Comparison of ENCODE assay signal across 21 cellular contexts in the genomic region with DNA sequence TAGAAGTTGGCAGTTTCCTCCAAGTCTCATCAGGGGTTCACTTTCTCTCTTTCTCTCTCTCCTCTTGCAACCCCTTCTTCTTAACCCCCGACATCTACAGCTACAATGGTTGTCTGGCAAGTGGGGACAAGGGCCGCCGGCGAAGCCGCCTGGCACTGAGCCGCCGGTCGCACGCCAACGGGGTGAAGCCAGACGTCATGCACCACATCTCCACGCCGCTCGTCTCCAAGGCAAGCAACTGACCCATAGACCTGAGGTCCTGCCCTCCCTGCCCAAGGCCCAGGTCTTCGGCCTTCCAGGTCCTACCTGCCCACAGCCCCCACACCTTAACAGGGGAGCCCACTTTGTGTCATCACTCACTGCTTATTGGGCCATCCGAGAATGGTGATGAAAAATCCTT. TPM values are rescaled to one million over a fixed set of nuclear protein-coding genes. Genes with fewer than 3 reads are reported as not detected.
DNase-seq lines count a peak whose midpoint lies in the region; ATAC-seq, FAIRE-seq and TF ChIP-seq lines count a peak whose summit lies in the region.
"Had no signal": no experiment of that assay in that cellular context is flagged by ENCODE, and none has a peak within 500 bp of the region (broad histone marks: within the 10 kb centered on the region; RNA-seq: fewer than 3 reads in every experiment).

No MANE protein-coding gene starts in this region.

- intact Hi-C loops in K562 (cut with micrococcal nuclease), result no loop called here

- H2AFZ ChIP-seq in K562 (ENCODE audit: low read depth, low read length), result no peak overlapping the region
- H2AFZ ChIP-seq: GM23248 had no signal

- H3K9ac ChIP-seq in K562 (ENCODE audit: insufficient read depth in 1 of 2, low read depth in 2 of 2, low read length in 2 of 2), result no peak overlapping the region; a peak in 1 of 4 replicates
- H3K9ac ChIP-seq: GM23248 had no signal

- peaks cover 0 to 28% of the 10 kb centered on the region in 2 experiments; a peak in 3 of 5 replicates for H3K4me1 ChIP-seq in K562 (replicated peaks in 1 of 2; ENCODE audit: control insufficient read depth in 2 of 2, insufficient read depth in 2 of 2, low read length in 2 of 2)
- H3K4me1 ChIP-seq: BE2C had no signal

- FAIRE-seq in HTR-8/SVneo (lab: Jason Lieb, UNC) (peak; percentile 28), K562 (lab: Jason Lieb, UNC) (no peak)
- FAIRE-seq: A204.1, GM19239 had no signal

- CTCF ChIA-PET in K562 (lab: Yijun Ruan, JAX; ENCODE audit: low intra/inter-chr PET ratio), result no interaction called here

- H3K36me3 ChIP-seq in K562 (ENCODE audit: control insufficient read depth, insufficient read depth, low read length), result peaks cover 3% of the 10 kb centered on the region; the same call in 1 of the 3 replicates
- H3K36me3 ChIP-seq: BE2C had no signal

- peaks cover 5% of the 10 kb centered on the region for H3K27me3 Mint-ChIP-seq in nephron progenitor cell (ENCODE audit: low read depth, poor library complexity)
- H3K27me3 Mint-ChIP-seq: CD4-positive, CD25-positive, alpha-beta regulatory T cell had no signal

- no peak overlapping the region for H3K4me3 Mint-ChIP-seq in nephron progenitor cell

- no peak overlapping the region for H3K4me3 ChIP-seq in K562
- H3K4me3 ChIP-seq: GM23248, HAP-1 had no signal

- peaks cover 39% of the 10 kb centered on the region for H3K4me1 Mint-ChIP-seq in nephron progenitor cell

- no peak overlapping the region for H3K27ac ChIP-seq in K562 (ENCODE audit: extremely low read depth, low read depth, low read length)
- H3K27ac ChIP-seq: GM23248 had no signal

- no peak for TF ChIP-seq RAD21 in K562 (CRISPR knock-in tag; conservative IDR thresholded peaks at IDR 0.05 in 1 of 2, IDR thresholded peaks at IDR 0.05 in 1 of 2)

- H4K20me1 ChIP-seq in K562 (replicated peaks; ENCODE audit: control insufficient read depth, insufficient read depth, low read length), result 0 out of 2 replicates have a peak, but pooled peaks cover 6% of the 10 kb centered on the region

- peak; percentile 11 for DNase-seq in 8988T
- DNase-seq in HTR-8/SVneo (ENCODE audit: insufficient read length, low spot score), result no peak
- no peak for DNase-seq in K562 (ENCODE audit: extremely low read depth in 1 of 4, low spot score in 3 of 4)
- DNase-seq in nephron progenitor cell, result no peak
- DNase-seq in ecto neural progenitor cell (ENCODE audit: low spot score), result no peak
- DNase-seq: ACHN; BE2C; C1 segment of cervical spinal cord; Caco-2; CD4-positive, CD25-positive, alpha-beta regulatory T cell; DMS153; DMS79; GF-D8; GM23248 had no signal

- H3K27ac Mint-ChIP-seq in nephron progenitor cell, result peak overlapping the region; percentile 71

- in situ Hi-C loops in K562 (cut with MboI), result no loop called here

- H3K9me3 ChIP-seq in K562 (replicated peaks; ENCODE audit: control insufficient read depth, insufficient read depth, low read depth, low read length), result no peaks in the 10 kb centered on the region
- H3K9me3 ChIP-seq: BE2C, Caco-2, HAP-1 had no signal

- H3K79me2 ChIP-seq in K562 (ENCODE audit: control insufficient read depth, insufficient read depth, low read length), result no peaks in the 10 kb centered on the region

- no peaks in the 10 kb centered on the region for H3K27me3 ChIP-seq in K562 (ENCODE audit: control insufficient read depth in 2 of 2, insufficient read depth in 2 of 2, low read length in 2 of 2)
- H3K27me3 ChIP-seq: BE2C had no signal

- BruUV-seq in K562 (replicated peaks; lab: Mats Ljungman, UMichigan), result no TSS peak

- TF ChIP-seq POLR2A in K562 (conservative IDR thresholded peaks at IDR 0.05), result no peak

- WGBS in K562 (ENCODE audit: insufficient coverage, low coverage, missing lambda C conversion rate), result 84% methylated on average over 3 of the region's 16 CpGs

- no peak overlapping the region for H3K4me2 ChIP-seq in K562 (ENCODE audit: insufficient read depth, low read length)

- no peaks in the 10 kb centered on the region for H3K9me1 ChIP-seq in K562 (ENCODE audit: control insufficient read depth, insufficient read depth, low read length)

- TF ChIP-seq EP300 in K562 (IDR thresholded peaks at IDR 0.05; ENCODE audit: low read length), result no peak

- H3K36me3 Mint-ChIP-seq in nephron progenitor cell (ENCODE audit: low read depth), result peaks cover 10% of the 10 kb centered on the region

- POLR2A ChIA-PET in K562 (lab: Yijun Ruan, JAX), result interaction anchor here (0.6 to 1.6 kb wide), 3 partner anchors 9 to 61 kb away, joined by 3 to 6 read pairs (median 4); partner anchors contain the start of gene DPP3

- TF ChIP-seq CTCF in K562 (IDR thresholded peaks at IDR 0.05 in 2 of 3, conservative IDR thresholded peaks at IDR 0.05 in 1 of 3; ENCODE audit: insufficient read depth in 2 of 3, low read depth in 1 of 3, low read length in 3 of 3) (no peak), nephron progenitor cell (IDR thresholded peaks at IDR 0.05) (no peak)

- H3K9me3 Mint-ChIP-seq in nephron progenitor cell, result no peaks in the 10 kb centered on the region
- H3K9me3 Mint-ChIP-seq: CD4-positive, CD25-positive, alpha-beta regulatory T cell had no signal

- ATAC-seq in K562 (no peak), GM21717 (IDR thresholded peaks at IDR 0.05; ENCODE audit: unreplicated experiment) (no peak), HG02798 (IDR thresholded peaks at IDR 0.05; ENCODE audit: poor library complexity, unreplicated experiment) (no peak)

RNA-seq across cellular contexts. Expression of gene PELI3, which starts 4.4 kb away (rescaled TPM):
- 7.3 and 22.6 TPM in 2 replicates for total RNA-seq in K562 (2011; cell fraction: chromatin; rRNA removed; ENCODE audit: low replicate concordance)
- 11.1 and 15.2 TPM in 2 replicates for total RNA-seq in K562 (2011; cell fraction: nucleolus; rRNA removed)
- 8.5 and 9.1 TPM in 2 replicates for total RNA-seq in K562 (2011; cell fraction: nucleoplasm; rRNA removed)
- total RNA-seq in K562 (2014; rRNA removed), result 3.3 and 5.0 TPM in 2 replicates
- total RNA-seq in K562 (2014; rRNA removed; fragmentation: Illumina TruSeq; extraction: Trizol), result 1.3 and 1.9 TPM in 2 replicates
- total RNA-seq in K562 (2015; rRNA removed; fragmentation: Illumina TruSeq; extraction: Trizol), result 3.2 and 3.4 TPM in 2 replicates
- 4.0 and 4.2 TPM in 2 replicates for total RNA-seq in K562 (2021)
- 1.4 and 1.6 TPM in 2 replicates for polyA plus RNA-seq in K562 (2011; rRNA removed)
- polyA plus RNA-seq in K562 (2011; cell fraction: cytosol; rRNA removed), result 1.6 and 3.4 TPM in 2 replicates
- 2.8 and 5.6 TPM in 2 replicates for polyA plus RNA-seq in K562 (2011; cell fraction: nucleus; rRNA removed)
- 2.7 and 4.4 TPM in 2 replicates for polyA plus RNA-seq in K562 (2012)
- polyA plus RNA-seq in K562 (2014; fragmentation: Illumina TruSeq; extraction: Trizol), result 1.9 and 3.3 TPM in 2 replicates
- polyA plus RNA-seq in K562 (2014; fragmentation: Nextera tagmentation; extraction: Ambion mirVana), result under 1 TPM; 0.17 to 0.46 TPM
- polyA plus RNA-seq in K562 (2014; rRNA removed), result 2.4 and 2.6 TPM in 2 replicates
- 2.6 and 4.2 TPM in 2 replicates for polyA minus RNA-seq in K562 (2011; rRNA and poly(A)+ RNA removed)
- 1.3 and 4.4 TPM in 2 replicates for polyA minus RNA-seq in K562 (2011; cell fraction: cytosol; rRNA and poly(A)+ RNA removed)
- 6.1 and 6.7 TPM in 2 replicates for polyA minus RNA-seq in K562 (2011; cell fraction: nucleus; rRNA and poly(A)+ RNA removed)

RNA-seq across cellular contexts. Expression of gene DPP3, which starts 9.1 kb away (rescaled TPM):
- total RNA-seq in K562 (2011; cell fraction: chromatin; rRNA removed; ENCODE audit: low replicate concordance), result 31.7 and 93.6 TPM in 2 replicates
- total RNA-seq in K562 (2011; cell fraction: nucleolus; rRNA removed), result 79.4 and 87.0 TPM in 2 replicates
- total RNA-seq in K562 (2011; cell fraction: nucleoplasm; rRNA removed), result 33.9 and 47.9 TPM in 2 replicates
- total RNA-seq in K562 (2014; rRNA removed), result 69.2 and 115 TPM in 2 replicates
- 24.2 and 35.1 TPM in 2 replicates for total RNA-seq in K562 (2014; rRNA removed; fragmentation: Illumina TruSeq; extraction: Trizol)
- total RNA-seq in K562 (2015; rRNA removed; fragmentation: Illumina TruSeq; extraction: Trizol), result 45.0 and 50.2 TPM in 2 replicates
- 59.4 and 66.3 TPM in 2 replicates for total RNA-seq in K562 (2021)
- polyA plus RNA-seq in K562 (2011; rRNA removed), result 33.0 and 47.6 TPM in 2 replicates
- polyA plus RNA-seq in K562 (2011; cell fraction: cytosol; rRNA removed), result 35.9 and 62.9 TPM in 2 replicates
- 77.2 and 136 TPM in 2 replicates for polyA plus RNA-seq in K562 (2011; cell fraction: nucleus; rRNA removed)
- 51.4 and 57.3 TPM in 2 replicates for polyA plus RNA-seq in K562 (2012)
- polyA plus RNA-seq in K562 (2014; fragmentation: Illumina TruSeq; extraction: Trizol), result 45.0 and 61.6 TPM in 2 replicates
- polyA plus RNA-seq in K562 (2014; fragmentation: Nextera tagmentation; extraction: Ambion mirVana), result 1 to 10 TPM; 3.7 to 6.2 TPM
- 43.3 and 56.3 TPM in 2 replicates for polyA plus RNA-seq in K562 (2014; rRNA removed)
- 42.3 and 51.5 TPM in 2 replicates for polyA minus RNA-seq in K562 (2011; rRNA and poly(A)+ RNA removed)
- polyA minus RNA-seq in K562 (2011; cell fraction: cytosol; rRNA and poly(A)+ RNA removed), result 58.5 and 65.1 TPM in 2 replicates
- polyA minus RNA-seq in K562 (2011; cell fraction: nucleus; rRNA and poly(A)+ RNA removed), result 42.8 and 46.9 TPM in 2 replicates

RNA-seq across cellular contexts. Expression of gene MRPL11, which starts 32.5 kb away (rescaled TPM):
- total RNA-seq in K562 (2011; cell fraction: chromatin; rRNA removed; ENCODE audit: low replicate concordance), result 9.4 and 12.2 TPM in 2 replicates
- 16.2 and 19.7 TPM in 2 replicates for total RNA-seq in K562 (2011; cell fraction: nucleolus; rRNA removed)
- 14.8 and 21.9 TPM in 2 replicates for total RNA-seq in K562 (2011; cell fraction: nucleoplasm; rRNA removed)
- total RNA-seq in K562 (2014; rRNA removed) (135 and 148 TPM in 2 replicates), K562 (2014; rRNA removed; fragmentation: Illumina TruSeq; extraction: Trizol) (75.0 and 81.4 TPM in 2 replicates), K562 (2015; rRNA removed; fragmentation: Illumina TruSeq; extraction: Trizol) (88.3 and 91.2 TPM in 2 replicates), K562 (2021) (133 and 148 TPM in 2 replicates)
- polyA plus RNA-seq in K562 (2011; rRNA removed) (97.6 and 100 TPM in 2 replicates), K562 (2014; fragmentation: Illumina TruSeq; extraction: Trizol) (91.9 and 103 TPM in 2 replicates), K562 (2014; fragmentation: Nextera tagmentation; extraction: Ambion mirVana) (10 to 100 TPM; 33.0 to 43.5 TPM), K562 (2014; rRNA removed) (173 and 208 TPM in 2 replicates)
- 83.4 and 86.1 TPM in 2 replicates for polyA plus RNA-seq in K562 (2011; cell fraction: cytosol; rRNA removed)
- polyA plus RNA-seq in K562 (2011; cell fraction: nucleus; rRNA removed), result 50.6 and 52.0 TPM in 2 replicates
- polyA plus RNA-seq in K562 (2012), result 95.1 and 124 TPM in 2 replicates
- polyA minus RNA-seq in K562 (2011; rRNA and poly(A)+ RNA removed), result 34.7 and 39.4 TPM in 2 replicates
- 22.9 and 23.3 TPM in 2 replicates for polyA minus RNA-seq in K562 (2011; cell fraction: cytosol; rRNA and poly(A)+ RNA removed)
- 3.2 and 6.6 TPM in 2 replicates for polyA minus RNA-seq in K562 (2011; cell fraction: nucleus; rRNA and poly(A)+ RNA removed)

RNA-seq across cellular contexts. Expression of gene BBS1, which starts 39.3 kb away (rescaled TPM):
- total RNA-seq in K562 (2011; cell fraction: chromatin; rRNA removed; ENCODE audit: low replicate concordance), result 86.7 and 157 TPM in 2 replicates
- 79.0 and 82.0 TPM in 2 replicates for total RNA-seq in K562 (2011; cell fraction: nucleolus; rRNA removed)
- 71.9 and 81.3 TPM in 2 replicates for total RNA-seq in K562 (2011; cell fraction: nucleoplasm; rRNA removed)
- 12.0 and 14.6 TPM in 2 replicates for total RNA-seq in K562 (2014; rRNA removed)
- total RNA-seq in K562 (2014; rRNA removed; fragmentation: Illumina TruSeq; extraction: Trizol), result 8.3 and 9.0 TPM in 2 replicates
- 9.6 and 10.9 TPM in 2 replicates for total RNA-seq in K562 (2015; rRNA removed; fragmentation: Illumina TruSeq; extraction: Trizol)
- 12.5 and 15.2 TPM in 2 replicates for total RNA-seq in K562 (2021)
- 12.1 and 18.8 TPM in 2 replicates for polyA plus RNA-seq in K562 (2011; rRNA removed)
- 12.9 and 13.3 TPM in 2 replicates for polyA plus RNA-seq in K562 (2011; cell fraction: cytosol; rRNA removed)
- polyA plus RNA-seq in K562 (2011; cell fraction: nucleus; rRNA removed), result 49.5 and 74.6 TPM in 2 replicates
- 9.3 and 22.4 TPM in 2 replicates for polyA plus RNA-seq in K562 (2012)
- 12.3 and 12.7 TPM in 2 replicates for polyA plus RNA-seq in K562 (2014; fragmentation: Illumina TruSeq; extraction: Trizol)
- 10 to 100 TPM; 11.1 to 11.3 TPM for polyA plus RNA-seq in K562 (2014; fragmentation: Nextera tagmentation; extraction: Ambion mirVana)
- 11.4 and 19.8 TPM in 2 replicates for polyA plus RNA-seq in K562 (2014; rRNA removed)
- polyA minus RNA-seq in K562 (2011; rRNA and poly(A)+ RNA removed), result 15.0 and 17.2 TPM in 2 replicates
- 8.0 and 16.0 TPM in 2 replicates for polyA minus RNA-seq in K562 (2011; cell fraction: cytosol; rRNA and poly(A)+ RNA removed)
- polyA minus RNA-seq in K562 (2011; cell fraction: nucleus; rRNA and poly(A)+ RNA removed), result 32.0 and 34.5 TPM in 2 replicates

RNA-seq across cellular contexts. Expression of gene NPAS4, which starts 50.3 kb away (rescaled TPM):
- not detected in 2 replicates for total RNA-seq in K562 (2011; cell fraction: chromatin; rRNA removed; ENCODE audit: low replicate concordance)
- not detected in 2 replicates for total RNA-seq in K562 (2011; cell fraction: nucleolus; rRNA removed)
- not detected in 2 replicates for total RNA-seq in K562 (2011; cell fraction: nucleoplasm; rRNA removed)
- total RNA-seq in K562 (2014; rRNA removed) (not detected in 2 replicates), K562 (2014; rRNA removed; fragmentation: Illumina TruSeq; extraction: Trizol) (not detected in 2 replicates), K562 (2015; rRNA removed; fragmentation: Illumina TruSeq; extraction: Trizol) (not detected in 2 replicates), K562 (2021) (not detected in 2 replicates)
- polyA plus RNA-seq in K562 (2011; rRNA removed) (not detected in 2 replicates), K562 (2014; fragmentation: Illumina TruSeq; extraction: Trizol) (not detected in 2 replicates), K562 (2014; fragmentation: Nextera tagmentation; extraction: Ambion mirVana) (not detected), K562 (2014; rRNA removed) (not detected in 2 replicates)
- polyA plus RNA-seq in K562 (2011; cell fraction: cytosol; rRNA removed), result 0.01 TPM in 1 of 2 replicates, not detected in the other
- not detected in 2 replicates for polyA plus RNA-seq in K562 (2011; cell fraction: nucleus; rRNA removed)
- not detected in 2 replicates for polyA plus RNA-seq in K562 (2012)
- not detected in 2 replicates for polyA minus RNA-seq in K562 (2011; rRNA and poly(A)+ RNA removed)
- polyA minus RNA-seq in K562 (2011; cell fraction: cytosol; rRNA and poly(A)+ RNA removed), result not detected in 2 replicates
- not detected in 2 replicates for polyA minus RNA-seq in K562 (2011; cell fraction: nucleus; rRNA and poly(A)+ RNA removed)
- total RNA-seq: Caco-2; CD4-positive, CD25-positive, alpha-beta regulatory T cell; GM23248; H4; HT-29 had no signal
- polyA plus RNA-seq: CD4-positive, CD25-positive, alpha-beta regulatory T cell; GM23248 had no signal
